ENCODE assay signal across 15 cellular contexts in the genomic region with DNA sequence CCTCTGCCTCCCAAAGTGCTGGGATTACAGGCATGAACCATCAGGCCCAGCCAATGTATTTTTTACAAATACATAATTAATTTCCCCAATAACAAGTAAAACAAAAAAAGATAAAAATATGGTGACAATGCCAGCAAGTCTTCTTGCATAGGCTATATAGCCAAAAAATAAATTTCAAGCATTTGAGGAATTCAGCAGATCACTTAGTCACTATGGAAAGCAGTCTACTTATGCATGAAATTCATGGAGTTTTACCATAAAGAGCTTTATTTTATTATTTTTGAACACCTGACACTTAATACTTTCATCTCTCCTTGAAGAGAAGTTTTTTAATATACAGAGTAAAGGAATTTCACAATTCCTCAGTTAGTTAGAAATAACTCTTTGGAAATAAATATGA. TPM values are rescaled to one million over a fixed set of nuclear protein-coding genes. Genes with fewer than 3 reads are reported as not detected.
A peak's percentile ranks its signal among the peaks of the same experiment; 100 is the strongest.
DNase-seq lines count a peak whose midpoint lies in the region; ATAC-seq and TF ChIP-seq lines count a peak whose summit lies in the region.
"Had no signal": no experiment of that assay in that cellular context is flagged by ENCODE, and none has a peak within 500 bp of the region (broad histone marks: within the 10 kb centered on the region; RNA-seq: fewer than 3 reads in every experiment).

No MANE protein-coding gene starts in this region.

- TF ChIP-seq CTCF in osteocyte (IDR thresholded peaks at IDR 0.05) = no peak

- peak overlapping the region; percentile 16 for H3K27ac Mint-ChIP-seq in central memory CD8-positive, alpha-beta T cell (ENCODE audit: low read depth)
- peak overlapping the region; percentile 38 for H3K27ac Mint-ChIP-seq in osteocyte (ENCODE audit: unreplicated experiment)
- H3K27ac Mint-ChIP-seq in activated T-cell treated with anti-CD3 and anti-CD28 coated beads, Interleukin-2, amount 50 U/mL, for 72 hours = no peak overlapping the region

- peak; percentile 28 for DNase-seq in ELR (ENCODE audit: low read depth)
- DNase-seq in central memory CD8-positive, alpha-beta T cell (ENCODE audit: low spot score in 2 of 2) = no peak
- no peak for DNase-seq in osteocyte (ENCODE audit: extremely low spot score, unreplicated experiment)
- no peak for DNase-seq in DMS153 (lab: John Stamatoyannopoulos, UW)
- no peak for DNase-seq in NCI-H1417 (lab: John Stamatoyannopoulos, UW)
- DNase-seq in iPS-NIHi7 (ENCODE audit: extremely low spot score) = no peak
- no peak for DNase-seq in activated T-cell treated with anti-CD3 and anti-CD28 coated beads, Interleukin-2, amount 50 U/mL, for 72 hours
- DNase-seq: C1 segment of cervical spinal cord, DMS79, KBM-7, NCI-H1105, NCI-H1694, NCI-H510A, SIG-M5 had no signal

- no peaks in the 10 kb centered on the region for H3K27me3 Mint-ChIP-seq in central memory CD8-positive, alpha-beta T cell
- H3K27me3 Mint-ChIP-seq in osteocyte (ENCODE audit: unreplicated experiment) = no peaks in the 10 kb centered on the region
- no peaks in the 10 kb centered on the region for H3K27me3 Mint-ChIP-seq in activated T-cell treated with anti-CD3 and anti-CD28 coated beads, Interleukin-2, amount 50 U/mL, for 72 hours (ENCODE audit: low read depth)

- H3K36me3 Mint-ChIP-seq in central memory CD8-positive, alpha-beta T cell (ENCODE audit: insufficient read depth) = peaks cover 3% of the 10 kb centered on the region
- H3K36me3 Mint-ChIP-seq in osteocyte (ENCODE audit: unreplicated experiment) = no peaks in the 10 kb centered on the region
- H3K36me3 Mint-ChIP-seq in activated T-cell treated with anti-CD3 and anti-CD28 coated beads, Interleukin-2, amount 50 U/mL, for 72 hours (ENCODE audit: insufficient read depth in 2 of 2) = peaks cover 3 to 6% of the 10 kb centered on the region in 2 donors

- H3K4me1 Mint-ChIP-seq in central memory CD8-positive, alpha-beta T cell = peaks cover 7% of the 10 kb centered on the region
- H3K4me1 Mint-ChIP-seq in osteocyte (ENCODE audit: unreplicated experiment) = peaks cover 28% of the 10 kb centered on the region
- H3K4me1 Mint-ChIP-seq in activated T-cell treated with anti-CD3 and anti-CD28 coated beads, Interleukin-2, amount 50 U/mL, for 72 hours (ENCODE audit: low read depth) = no peaks in the 10 kb centered on the region

- no peak overlapping the region for H3K4me3 Mint-ChIP-seq in central memory CD8-positive, alpha-beta T cell
- H3K4me3 Mint-ChIP-seq in osteocyte (ENCODE audit: unreplicated experiment) = no peak overlapping the region
- no peak overlapping the region for H3K4me3 Mint-ChIP-seq in activated T-cell treated with anti-CD3 and anti-CD28 coated beads, Interleukin-2, amount 50 U/mL, for 72 hours

- ATAC-seq in SK-N-SH treated with all-trans-retinoic acid at 6 μM for 48 hours = no peak
- ATAC-seq in central memory CD8-positive, alpha-beta T cell (replicated peaks; ENCODE audit: extremely low read depth, poor library complexity, severe bottlenecking) = no peak
- ATAC-seq in activated T-cell treated with anti-CD3 and anti-CD28 coated beads, Interleukin-2, amount 50 U/mL, for 72 hours (replicated peaks in 1 of 2) = no peak

- no peaks in the 10 kb centered on the region for H3K9me3 Mint-ChIP-seq in central memory CD8-positive, alpha-beta T cell
- H3K9me3 Mint-ChIP-seq in osteocyte (ENCODE audit: unreplicated experiment) = no peaks in the 10 kb centered on the region
- no peaks in the 10 kb centered on the region for H3K9me3 Mint-ChIP-seq in activated T-cell treated with anti-CD3 and anti-CD28 coated beads, Interleukin-2, amount 50 U/mL, for 72 hours

TF ChIP-seq in SK-N-SH treated with all-trans-retinoic acid at 6 μM for 48 hours, 23 proteins besides CTCF, POLR2A, EP300 and RAD21:
- TF ChIP-seq ISL1 (CRISPR knock-in tag; IDR thresholded peaks at IDR 0.05) (peak; percentile 29), ZNF8 (CRISPR knock-in tag; IDR thresholded peaks at IDR 0.05) (no peak)
TF ChIP-seq in SK-N-SH treated with all-trans-retinoic acid at 6 μM for 48 hours: peak in this region for 1.

RNA-seq across cellular contexts. Expression of a gene that starts 56.4 kb away (rescaled TPM):
- total RNA-seq in osteocyte = 4.6 and 6.0 TPM in 2 replicates
- total RNA-seq in activated T-cell treated with anti-CD3 and anti-CD28 coated beads, Interleukin-2, amount 50 U/mL, for 72 hours = 10 to 100 TPM; 10.8 to 12.7 TPM
